ENCODE assay signal across 22 cellular contexts in genomic region chr4:1850276-1850675, GRCh38. TPM values are rescaled to one million over a fixed set of nuclear protein-coding genes. Genes with fewer than 3 reads are reported as not detected.
"Had no signal": no experiment of that assay in that cellular context is flagged by ENCODE, and none has a peak within 500 bp of the region (broad histone marks: within the 10 kb centered on the region; RNA-seq: fewer than 3 reads in every experiment).

No MANE protein-coding gene starts in this region.

- H3K4me3 ChIP-seq: adrenal gland, hepatocyte, lower lobe of right lung, tibial nerve, vagina had no signal

- H3K27ac ChIP-seq: foreskin keratinocyte, hepatocyte, lower lobe of right lung, vagina had no signal

- H3K27me3 ChIP-seq: adrenal gland, foreskin keratinocyte, hepatocyte, tibial nerve, vagina had no signal

- H3K4me3 Mint-ChIP-seq: activated CD4-positive, alpha-beta T cell treated with anti-CD3 and anti-CD28 coated beads, Interleukin-2, amount 10 ng/mL, durations not matched to agents 24 days and 14 days; activated naive CD4-positive, alpha-beta T cell treated with anti-CD3 and anti-CD28 coated beads, Interleukin-2, amount 50 U/mL, for 24 hours; activated T-cell treated with anti-CD3 and anti-CD28 coated beads, Interleukin-2, amount 50 U/mL, for 72 hours; T-cell had no signal

- ATAC-seq: activated T-cell treated with anti-CD3 and anti-CD28 coated beads, Interleukin-2, amount 50 U/mL, for 72 hours; foreskin keratinocyte; lower lobe of right lung; naive thymus-derived CD8-positive, alpha-beta T cell; T-cell had no signal

- H3K27me3 Mint-ChIP-seq: activated CD4-positive, alpha-beta T cell treated with anti-CD3 and anti-CD28 coated beads, Interleukin-2, amount 10 ng/mL, durations not matched to agents 24 days and 14 days; activated naive CD4-positive, alpha-beta T cell treated with anti-CD3 and anti-CD28 coated beads, Interleukin-2, amount 50 U/mL, for 24 hours; naive thymus-derived CD8-positive, alpha-beta T cell; T-cell had no signal

- H3K9me3 ChIP-seq: adrenal gland, lower lobe of right lung, tibial nerve, vagina had no signal

- DNase-seq: activated CD4-positive, alpha-beta T cell treated with anti-CD3 and anti-CD28 coated beads, Interleukin-2, amount 10 ng/mL, durations not matched to agents 24 days and 14 days; activated CD4-positive, CD25-positive, alpha-beta regulatory T cell; activated CD8-positive, alpha-beta memory T cell treated with anti-CD3 and anti-CD28 coated beads, Interleukin-2, amount 50 U/mL, for 4 hours; activated effector memory CD4-positive, alpha-beta T cell treated with anti-CD3 and anti-CD28 coated beads, Interleukin-2, amount 50 U/mL, for 16 hours; activated T-cell treated with anti-CD3 and anti-CD28 coated beads, Interleukin-2, amount 50 U/mL, for 72 hours; adrenal gland; cerebellar nuclear complex; cortex of kidney; effector CD4-positive, alpha-beta T cell; foreskin keratinocyte; left cardiac atrium; lower lobe of right lung; naive thymus-derived CD8-positive, alpha-beta T cell; stimulated activated CD4-positive, alpha-beta T cell treated with anti-CD3 and anti-CD28 coated beads, Interleukin-12 subunit alpha, Interleukin-12 subunit beta, amount 100 ng/mL, for 4 hours; stimulated activated CD4-positive, alpha-beta T cell treated with anti-CD3 and anti-CD28 coated beads, Interleukin-1b, Interleukin-23, amount 100 ng/mL, for 48 hours; stimulated activated CD8-positive, alpha-beta memory T cell treated with anti-CD3 and anti-CD28 coated beads, Interleukin-4, amount 100 ng/mL, for 48 hours; stimulated activated naive CD4-positive, alpha-beta T cell; T-cell had no signal

- H3K27ac Mint-ChIP-seq: activated CD4-positive, alpha-beta T cell treated with anti-CD3 and anti-CD28 coated beads, Interleukin-2, amount 10 ng/mL, durations not matched to agents 24 days and 14 days; activated naive CD4-positive, alpha-beta T cell treated with anti-CD3 and anti-CD28 coated beads, Interleukin-2, amount 50 U/mL, for 24 hours; activated T-cell treated with anti-CD3 and anti-CD28 coated beads, Interleukin-2, amount 50 U/mL, for 72 hours; T-cell had no signal

- H3K4me1 ChIP-seq: foreskin keratinocyte had no signal

- H3K9me3 Mint-ChIP-seq: activated CD4-positive, alpha-beta T cell treated with anti-CD3 and anti-CD28 coated beads, Interleukin-2, amount 10 ng/mL, durations not matched to agents 24 days and 14 days; activated naive CD4-positive, alpha-beta T cell treated with anti-CD3 and anti-CD28 coated beads, Interleukin-2, amount 50 U/mL, for 24 hours; activated T-cell treated with anti-CD3 and anti-CD28 coated beads, Interleukin-2, amount 50 U/mL, for 72 hours; naive thymus-derived CD8-positive, alpha-beta T cell; T-cell had no signal

RNA-seq across cellular contexts. Expression of gene FGFR3, which starts 57.2 kb away (rescaled TPM):
- total RNA-seq: naive thymus-derived CD8-positive, alpha-beta T cell had no signal
